In the genomic region with DNA sequence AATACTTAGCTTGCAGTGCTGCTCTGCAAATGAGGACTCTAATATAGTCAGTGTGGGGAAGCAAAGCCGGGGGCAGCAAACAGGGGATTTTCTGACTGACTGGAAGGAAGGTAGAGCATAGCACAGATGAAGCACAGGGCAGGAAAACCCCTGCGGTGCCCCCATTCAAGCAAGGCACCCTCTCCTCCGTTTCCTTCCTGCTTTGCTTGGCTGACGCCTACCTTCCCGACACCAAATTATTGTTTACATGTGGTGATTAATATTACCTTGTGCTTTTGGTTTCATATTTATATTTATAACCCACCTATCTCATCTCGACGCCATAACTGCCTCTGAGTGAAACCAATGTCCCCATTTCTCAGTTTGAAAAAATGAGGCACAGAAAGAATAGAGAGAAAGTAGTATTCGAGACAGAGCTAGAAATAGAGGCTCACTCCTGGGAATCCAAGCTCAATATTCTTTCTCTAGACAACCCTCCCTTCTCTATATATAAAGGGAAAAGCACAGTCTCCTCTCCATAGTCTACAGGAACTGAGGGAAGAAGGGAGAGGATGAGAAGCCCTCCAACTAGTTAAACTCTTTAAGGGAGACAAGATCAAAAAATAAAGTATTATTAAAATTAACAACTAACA, we compare ENCODE assay signal across 7 cellular contexts.
DNase-seq lines count a peak whose midpoint lies in the region; ATAC-seq lines count a peak whose summit lies in the region.

No MANE protein-coding gene starts in this region.

- DNase-seq in activated T-helper 1 cell treated with anti-CD3 and anti-CD28 coated beads, Interleukin-2, amount 50 U/mL, for 16 hours (ENCODE audit: low read depth in 1 of 2, low spot score in 1 of 2) = peak; percentile 13 to 69
- DNase-seq in stimulated activated CD4-positive, alpha-beta T cell treated with anti-CD3 and anti-CD28 coated beads, Interleukin-12 subunit alpha, Interleukin-12 subunit beta, amount 100 ng/mL, for 4 hours = peak; percentile 60
- DNase-seq in NCI-H2227 treated with DMSO at 0.1 percent for 48 hours (lab: John Stamatoyannopoulos, UW) (no peak), NCI-H524 treated with DMSO at 0.1 percent for 48 hours (lab: John Stamatoyannopoulos, UW) (no peak), NCI-H2029 (lab: John Stamatoyannopoulos, UW) (no peak)

- ATAC-seq in GM21447 (IDR thresholded peaks at IDR 0.05; ENCODE audit: unreplicated experiment) = peak; percentile 81
- ATAC-seq in HG03575 (IDR thresholded peaks at IDR 0.05; ENCODE audit: extremely low read depth, insufficient number of reproducible peaks, low FRiP score, unreplicated experiment) = peak; percentile 67

Comparison
In these comparisons a context has a peak if more than half of its experiments do, and no peak if none do; other contexts are left out.
1. DNase-seq: peak in activated T-helper 1 cell treated with anti-CD3 and anti-CD28 coated beads, Interleukin-2, amount 50 U/mL, for 16 hours (2 of 2) and stimulated activated CD4-positive, alpha-beta T cell treated with anti-CD3 and anti-CD28 coated beads, Interleukin-12 subunit alpha, Interleukin-12 subunit beta, amount 100 ng/mL, for 4 hours (single experiment); none in NCI-H2227 treated with DMSO at 0.1 percent for 48 hours (single experiment), NCI-H524 treated with DMSO at 0.1 percent for 48 hours (single experiment) and NCI-H2029 (single experiment).